In the genomic region with DNA sequence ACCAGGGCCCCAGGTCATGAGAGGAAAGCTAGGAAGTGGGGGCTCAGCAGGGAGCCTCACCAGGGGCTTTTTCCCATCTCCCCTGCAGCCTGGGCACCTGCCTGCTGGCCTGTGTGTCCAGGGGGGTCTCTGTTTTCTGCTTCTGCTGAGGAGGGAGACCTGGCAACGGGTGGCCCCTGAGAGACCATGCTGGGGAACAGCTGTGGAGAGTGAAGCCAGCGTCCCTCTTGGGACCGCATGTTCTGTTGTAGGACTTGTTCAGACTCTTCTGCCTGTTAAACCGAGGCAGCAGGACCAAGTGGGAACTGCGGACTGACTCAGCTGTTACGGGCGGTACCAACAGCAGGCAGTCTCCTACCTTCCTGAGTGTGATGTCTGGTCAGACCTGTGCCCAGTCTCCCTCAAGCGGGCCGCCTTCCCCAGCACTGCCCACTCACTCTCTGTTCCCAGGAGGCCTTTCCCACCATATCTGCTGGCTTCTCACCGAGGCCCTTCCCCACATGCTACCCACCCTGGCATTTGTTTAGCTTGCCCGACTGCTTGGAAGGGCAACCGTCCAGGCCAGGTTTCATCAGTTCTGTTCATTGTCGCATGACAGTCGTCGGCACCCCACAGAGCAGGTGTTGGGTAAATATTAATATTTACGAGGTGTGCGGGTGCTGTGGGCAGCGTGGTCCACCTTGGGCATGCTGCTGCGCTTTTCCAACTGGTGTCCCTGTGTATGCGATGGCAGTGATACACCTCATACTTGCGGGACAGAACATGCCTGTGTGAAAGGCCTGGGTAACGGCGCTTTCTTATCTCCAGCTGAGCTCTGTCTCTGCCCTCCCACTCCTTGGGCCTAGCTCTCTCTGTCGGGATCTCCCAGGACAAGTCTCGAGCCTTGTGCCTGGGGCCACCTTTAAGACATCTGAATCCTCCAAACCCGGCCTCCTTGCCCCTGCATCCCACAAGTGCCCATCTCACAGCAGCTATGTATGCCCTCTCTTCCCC, we compare ENCODE assay signal across 1 cellular context.
TF ChIP-seq lines count a peak whose summit lies in the region.

No MANE protein-coding gene starts in this region.

TF ChIP-seq in K562, 482 proteins besides CTCF, POLR2A, EP300 and RAD21 (continued from another document):
- TF ChIP-seq, protein P1, sequence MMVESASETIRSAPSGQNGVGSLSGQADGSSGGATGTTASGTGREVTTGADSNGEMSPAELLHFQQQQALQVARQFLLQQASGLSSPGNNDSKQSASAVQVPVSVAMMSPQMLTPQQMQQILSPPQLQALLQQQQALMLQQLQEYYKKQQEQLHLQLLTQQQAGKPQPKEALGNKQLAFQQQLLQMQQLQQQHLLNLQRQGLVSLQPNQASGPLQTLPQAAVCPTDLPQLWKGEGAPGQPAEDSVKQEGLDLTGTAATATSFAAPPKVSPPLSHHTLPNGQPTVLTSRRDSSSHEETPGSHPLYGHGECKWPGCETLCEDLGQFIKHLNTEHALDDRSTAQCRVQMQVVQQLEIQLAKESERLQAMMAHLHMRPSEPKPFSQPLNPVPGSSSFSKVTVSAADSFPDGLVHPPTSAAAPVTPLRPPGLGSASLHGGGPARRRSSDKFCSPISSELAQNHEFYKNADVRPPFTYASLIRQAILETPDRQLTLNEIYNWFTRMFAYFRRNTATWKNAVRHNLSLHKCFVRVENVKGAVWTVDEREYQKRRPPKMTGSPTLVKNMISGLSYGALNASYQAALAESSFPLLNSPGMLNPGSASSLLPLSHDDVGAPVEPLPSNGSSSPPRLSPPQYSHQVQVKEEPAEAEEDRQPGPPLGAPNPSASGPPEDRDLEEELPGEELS (CRISPR knock-in tag; IDR thresholded peaks at IDR 0.05; ENCODE audit: borderline replicate concordance), result no peak
- TF ChIP-seq ZNF274 (IDR thresholded peaks at IDR 0.05; ENCODE audit: borderline replicate concordance, low read depth, low read length), result no peak
